Comparison of ENCODE assay signal across 11 cellular contexts in genomic region chr17:81402530-81402941, GRCh38. TPM values are rescaled to one million over a fixed set of nuclear protein-coding genes. Genes with fewer than 3 reads are reported as not detected.
DNase-seq lines count a peak whose midpoint lies in the region; ATAC-seq, FAIRE-seq and TF ChIP-seq lines count a peak whose summit lies in the region.
"Had no signal": no experiment of that assay in that cellular context is flagged by ENCODE, and none has a peak within 500 bp of the region (broad histone marks: within the 10 kb centered on the region; RNA-seq: fewer than 3 reads in every experiment).

No MANE protein-coding gene starts in this region.

- no peaks in the 10 kb centered on the region for H3K27me3 ChIP-seq in Caco-2 (replicated peaks; ENCODE audit: control insufficient read depth, insufficient read depth, low read length)
- H3K27me3 ChIP-seq in astrocyte (ENCODE audit: insufficient read depth, low read length), result no peaks in the 10 kb centered on the region
- no peaks in the 10 kb centered on the region for H3K27me3 ChIP-seq in layer of hippocampus (ENCODE audit: control insufficient read depth, insufficient read depth, low read length)
- no peaks in the 10 kb centered on the region for H3K27me3 ChIP-seq in skeletal muscle tissue (ENCODE audit: control insufficient read depth in 3 of 3, insufficient read depth in 3 of 3, low read length in 3 of 3)

- H3K36me3 Mint-ChIP-seq in Caco-2 (ENCODE audit: insufficient read depth, unreplicated experiment) (no peaks in the 10 kb centered on the region), astrocyte (ENCODE audit: low read depth, unreplicated experiment) (no peaks in the 10 kb centered on the region)
- H3K36me3 Mint-ChIP-seq in activated naive CD4-positive, alpha-beta T cell treated with anti-CD3 and anti-CD28 coated beads, Interleukin-2, amount 10 ng/mL, durations not matched to agents 7 days and 5 days, result peaks cover 6% of the 10 kb centered on the region

- POLR2A ChIA-PET in Caco-2 (lab: Charles Lee), result interaction anchor here (0.6 kb wide), 1 partner anchor 8 kb away, joined by 3 read pairs; no protein-coding TSS in a partner anchor

- H3K27ac Mint-ChIP-seq in Caco-2 (ENCODE audit: unreplicated experiment) (peak overlapping the region; percentile 64), astrocyte (ENCODE audit: unreplicated experiment) (peak overlapping the region; percentile 70)
- H3K27ac Mint-ChIP-seq in activated naive CD4-positive, alpha-beta T cell treated with anti-CD3 and anti-CD28 coated beads, Interleukin-2, amount 10 ng/mL, durations not matched to agents 7 days and 5 days, result no peak overlapping the region

- intact Hi-C loops in Caco-2 (cut with micrococcal nuclease; ENCODE audit: unreplicated experiment), result no loop called here

- H3K4me1 ChIP-seq in Caco-2, result peaks cover 14% of the 10 kb centered on the region; the same call in 1 of the 2 replicates
- peaks cover 51% of the 10 kb centered on the region for H3K4me1 ChIP-seq in astrocyte (ENCODE audit: insufficient read depth, low read length)
- peaks cover 68 to 78% (median 68%) of the 10 kb centered on the region in 3 donors for H3K4me1 ChIP-seq in skeletal muscle tissue (ENCODE audit: control insufficient read depth in 3 of 3, insufficient read depth in 3 of 3, low read length in 3 of 3)

- H3K4me2 ChIP-seq in astrocyte (ENCODE audit: low read length), result peak overlapping the region; percentile 64

- FAIRE-seq in astrocyte (lab: Jason Lieb, UNC), result no peak
- FAIRE-seq in GM19239 (lab: Jason Lieb, UNC), result no peak

- no peak for ATAC-seq in GM21360 (IDR thresholded peaks at IDR 0.05; ENCODE audit: unreplicated experiment)

- H3K4me3 ChIP-seq in Caco-2 (ENCODE audit: low read depth, low read length) (no peak overlapping the region), astrocyte (ENCODE audit: insufficient read depth, low read depth, low read length) (no peak overlapping the region), skeletal muscle tissue (ENCODE audit: low read length in 3 of 3) (no peak overlapping the region)

- H2AFZ ChIP-seq in astrocyte (ENCODE audit: low read depth, low read length), result no peak overlapping the region

- DNase-seq in Caco-2 (no peak), astrocyte (ENCODE audit: low read depth) (no peak), GM19239 (ENCODE audit: insufficient read length, low spot score) (no peak), NCI-H2171 treated with DMSO at 0.1 percent for 48 hours (lab: John Stamatoyannopoulos, UW) (no peak)
- no peak for DNase-seq in activated naive CD4-positive, alpha-beta T cell treated with anti-CD3 and anti-CD28 coated beads, Interleukin-2, amount 10 ng/mL, durations not matched to agents 7 days and 5 days
- DNase-seq: activated CD4-positive, alpha-beta T cell treated with anti-CD3 and anti-CD28 coated beads, Interleukin-2, amount 50 U/mL, for 4 hours had no signal

- H3K9me3 Mint-ChIP-seq in Caco-2 (ENCODE audit: unreplicated experiment) (no peaks in the 10 kb centered on the region), astrocyte (ENCODE audit: unreplicated experiment) (no peaks in the 10 kb centered on the region)
- H3K9me3 Mint-ChIP-seq in activated naive CD4-positive, alpha-beta T cell treated with anti-CD3 and anti-CD28 coated beads, Interleukin-2, amount 10 ng/mL, durations not matched to agents 7 days and 5 days, result no peaks in the 10 kb centered on the region
- H3K9me3 Mint-ChIP-seq: activated naive CD4-positive, alpha-beta T cell treated with anti-CD3 and anti-CD28 coated beads, Interleukin-2, amount 50 U/mL, for 72 hours; CD14-positive monocyte had no signal

- H3K27me3 Mint-ChIP-seq in Caco-2 (ENCODE audit: insufficient read depth, unreplicated experiment) (no peaks in the 10 kb centered on the region), astrocyte (ENCODE audit: low read depth, unreplicated experiment) (no peaks in the 10 kb centered on the region)
- peaks cover 97% of the 10 kb centered on the region for H3K27me3 Mint-ChIP-seq in activated naive CD4-positive, alpha-beta T cell treated with anti-CD3 and anti-CD28 coated beads, Interleukin-2, amount 10 ng/mL, durations not matched to agents 7 days and 5 days

- H3K9me3 ChIP-seq in Caco-2, result no peaks in the 10 kb centered on the region
- no peaks in the 10 kb centered on the region for H3K9me3 ChIP-seq in astrocyte (ENCODE audit: insufficient read depth, low read depth, low read length)
- no peaks in the 10 kb centered on the region for H3K9me3 ChIP-seq in skeletal muscle tissue (ENCODE audit: control insufficient read depth in 3 of 3, low read length in 3 of 3)

- H3K4me1 Mint-ChIP-seq in Caco-2 (ENCODE audit: low read depth, unreplicated experiment) (peaks cover 14% of the 10 kb centered on the region), astrocyte (ENCODE audit: low read depth, unreplicated experiment) (peaks cover 42% of the 10 kb centered on the region)
- peaks cover 13% of the 10 kb centered on the region for H3K4me1 Mint-ChIP-seq in activated naive CD4-positive, alpha-beta T cell treated with anti-CD3 and anti-CD28 coated beads, Interleukin-2, amount 10 ng/mL, durations not matched to agents 7 days and 5 days

- peaks cover 86% of the 10 kb centered on the region for H3K79me2 ChIP-seq in astrocyte (ENCODE audit: insufficient read depth, low read length)

- H3K27ac ChIP-seq in astrocyte (ENCODE audit: low read depth, low read length), result no peak overlapping the region
- H3K27ac ChIP-seq in layer of hippocampus (ENCODE audit: low read depth, low read length), result peak overlapping the region; percentile 57
- H3K27ac ChIP-seq in skeletal muscle tissue (ENCODE audit: low read depth, low read length), result peak overlapping the region; percentile 94

- H4K20me1 ChIP-seq in astrocyte (ENCODE audit: insufficient read depth, low read length), result peaks cover 13% of the 10 kb centered on the region

- H3K36me3 ChIP-seq in Caco-2 (ENCODE audit: control insufficient read depth, insufficient read depth, low read length), result no peaks in the 10 kb centered on the region; the same call in 1 of the 2 replicates
- H3K36me3 ChIP-seq in astrocyte (ENCODE audit: insufficient read depth, low read length), result no peaks in the 10 kb centered on the region
- H3K36me3 ChIP-seq in skeletal muscle tissue (ENCODE audit: control insufficient read depth in 3 of 3, insufficient read depth in 3 of 3, low read length in 3 of 3), result no peaks in the 10 kb centered on the region

- H3K4me3 Mint-ChIP-seq in Caco-2 (ENCODE audit: unreplicated experiment), result no peak overlapping the region
- peak overlapping the region; percentile 72 for H3K4me3 Mint-ChIP-seq in astrocyte (ENCODE audit: unreplicated experiment)
- H3K4me3 Mint-ChIP-seq in activated naive CD4-positive, alpha-beta T cell treated with anti-CD3 and anti-CD28 coated beads, Interleukin-2, amount 10 ng/mL, durations not matched to agents 7 days and 5 days, result no peak overlapping the region

- CTCF ChIA-PET in Caco-2 (lab: Charles Lee), result no interaction called here
- CTCF ChIA-PET in activated naive CD4-positive, alpha-beta T cell treated with anti-CD3 and anti-CD28 coated beads, Interleukin-2, amount 10 ng/mL, durations not matched to agents 7 days and 5 days (lab: Charles Lee), result interaction anchor here (1.0 to 1.5 kb wide), 2 partner anchors 81 to 82 kb away, joined by 3 read pairs; no protein-coding TSS in a partner anchor

- TF ChIP-seq CTCF in Caco-2 (IDR thresholded peaks at IDR 0.05; ENCODE audit: insufficient read depth in 1 of 2, low read depth in 1 of 2, low read length in 1 of 2, severe bottlenecking in 1 of 2, unreplicated experiment in 1 of 2) (no peak), astrocyte (IDR thresholded peaks at IDR 0.05; ENCODE audit: insufficient read depth, low read depth, low read length) (no peak)

- H3K9ac ChIP-seq in astrocyte (ENCODE audit: low read length) (peak overlapping the region; percentile 44), skeletal muscle tissue (ENCODE audit: low read depth in 1 of 3, low read length in 3 of 3) (no peak overlapping the region)

- BruUV-seq in Caco-2 (replicated peaks; lab: Mats Ljungman, UMichigan), result no TSS peak

RNA-seq across cellular contexts. Expression of gene BAHCC1, which starts 7.3 kb away (rescaled TPM):
- 10.2 and 15.5 TPM in 2 replicates for total RNA-seq in Caco-2 (2022)
- 18.5 TPM in 2 replicates for total RNA-seq in astrocyte
- 8.4 TPM for total RNA-seq in skeletal muscle tissue
